In the genomic region with DNA sequence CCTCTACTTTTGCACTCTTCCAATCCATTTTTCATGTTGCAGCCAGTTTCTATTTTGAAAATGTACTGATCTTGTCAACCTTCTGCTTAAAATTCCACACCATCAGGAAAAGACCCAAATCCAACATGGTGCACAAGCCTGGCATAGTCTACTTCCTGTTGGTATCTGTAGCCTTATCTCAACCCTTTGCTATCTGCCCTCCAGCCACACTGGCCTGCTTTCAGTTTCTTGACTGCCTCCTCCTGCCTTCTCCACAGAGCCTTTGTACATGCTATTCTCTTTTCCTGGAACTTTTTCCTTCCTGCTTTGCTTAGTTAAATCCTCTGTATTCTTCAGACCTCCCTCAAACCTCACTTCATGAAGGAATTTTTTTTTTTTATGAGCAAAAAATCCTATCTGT, we compare ENCODE assay signal across 19 cellular contexts.
"Had no signal": no experiment of that assay in that cellular context is flagged by ENCODE, and none has a peak within 500 bp of the region (broad histone marks: within the 10 kb centered on the region; RNA-seq: fewer than 3 reads in every experiment).

No MANE protein-coding gene starts in this region.

- H3K4me3 Mint-ChIP-seq: neural crest cell; T-helper 2 cell treated with Interferon-gamma antibody and Interleukin-4, amounts not matched to agents 5 μg/mL and 100 μg/mL, for 36 hours had no signal

- DNase-seq: activated CD8-positive, alpha-beta memory T cell treated with anti-CD3 and anti-CD28 coated beads, Interleukin-2, amount 50 U/mL, for 4 hours; activated gamma-delta T cell treated with Interleukin-2 at 50 U/mL for 16 hours; activated T-cell treated with anti-CD3 and anti-CD28 coated beads, Interleukin-2, amount 50 U/mL, for 48 hours; aorta; brain microvascular endothelial cell; central memory CD4-positive, alpha-beta T cell; colonic mucosa; erythroblast; hypothalamus; islet precursor cell; stimulated activated naive CD8-positive, alpha-beta T cell treated with anti-CD3 and anti-CD28 coated beads, Interleukin-15, Interleukin-2, amounts not matched to agents 100 U/mL and 50 U/mL, for 24 hours; substantia nigra; SW 1271 had no signal

- H3K4me1 Mint-ChIP-seq: neural crest cell had no signal

- ATAC-seq: left lobe of liver; stimulated activated naive CD8-positive, alpha-beta T cell treated with anti-CD3 and anti-CD28 coated beads, Interleukin-15, Interleukin-2, amounts not matched to agents 100 U/mL and 50 U/mL, for 24 hours had no signal

- H3K27ac Mint-ChIP-seq: progenitor cell of endocrine pancreas had no signal

- H3K9me3 Mint-ChIP-seq: neural crest cell; T-helper 2 cell treated with Interferon-gamma antibody and Interleukin-4, amounts not matched to agents 5 μg/mL and 100 μg/mL, for 36 hours had no signal

- H3K9me3 ChIP-seq: colonic mucosa, tibial nerve had no signal

- H3K36me3 ChIP-seq: brain microvascular endothelial cell, colonic mucosa had no signal

- H3K4me3 ChIP-seq: colonic mucosa, lung, tibial nerve had no signal

- H3K27ac ChIP-seq: brain microvascular endothelial cell, colonic mucosa, tibial nerve had no signal

- H3K4me1 ChIP-seq: colonic mucosa, tibial nerve had no signal

- H3K27me3 ChIP-seq: brain microvascular endothelial cell, colonic mucosa, tibial nerve had no signal
